In genomic region chr4:105306158-105306781, GRCh38 we compare ENCODE assay signal across 10 cellular contexts.
DNase-seq lines count a peak whose midpoint lies in the region; ATAC-seq and TF ChIP-seq lines count a peak whose summit lies in the region.
"Had no signal": no experiment of that assay in that cellular context is flagged by ENCODE, and none has a peak within 500 bp of the region (broad histone marks: within the 10 kb centered on the region; RNA-seq: fewer than 3 reads in every experiment).

No MANE protein-coding gene starts in this region.

- peak overlapping the region; percentile 18 for H3K4me3 Mint-ChIP-seq in activated T-helper 2 cell treated with anti-CD3 and anti-CD28 coated beads, Interferon-gamma antibody, Interleukin-2, Interleukin-4, amounts not matched to agents 10 μg/mL and 5 μg/mL and 100 μg/mL, durations not matched to agents 14 hours and 24 hours and 36 hours (ENCODE audit: low read depth)
- H3K4me3 Mint-ChIP-seq in HFFc6, result no peak overlapping the region
- H3K4me3 Mint-ChIP-seq: brain had no signal

- H3K9me3 ChIP-seq in uterus, result peaks cover 0 to 10% of the 10 kb centered on the region in 2 donors

- H3K27ac Mint-ChIP-seq in activated T-helper 2 cell treated with anti-CD3 and anti-CD28 coated beads, Interferon-gamma antibody, Interleukin-2, Interleukin-4, amounts not matched to agents 10 μg/mL and 5 μg/mL and 100 μg/mL, durations not matched to agents 14 hours and 24 hours and 36 hours, result peak overlapping the region; percentile 74
- H3K27ac Mint-ChIP-seq in HFFc6, result no peak overlapping the region
- H3K27ac Mint-ChIP-seq: brain had no signal

- intact Hi-C loops in activated T-helper 2 cell treated with anti-CD3 and anti-CD28 coated beads, Interferon-gamma antibody, Interleukin-2, Interleukin-4, amounts not matched to agents 10 μg/mL and 5 μg/mL and 100 μg/mL, durations not matched to agents 14 hours and 24 hours and 36 hours (cut with micrococcal nuclease), result loop anchor here (1.0 to 10.0 kb wide), 8 partner anchors 32 to 1009 kb away; partner anchors contain the start of genes AIMP1, TBCK and TET2
- intact Hi-C loops in uterus (cut with DNase I; ENCODE audit: low total_unique reads), result no loop called here

- no peaks in the 10 kb centered on the region for H3K27me3 Mint-ChIP-seq in activated T-helper 2 cell treated with anti-CD3 and anti-CD28 coated beads, Interferon-gamma antibody, Interleukin-2, Interleukin-4, amounts not matched to agents 10 μg/mL and 5 μg/mL and 100 μg/mL, durations not matched to agents 14 hours and 24 hours and 36 hours (ENCODE audit: low read depth)
- H3K27me3 Mint-ChIP-seq in HFFc6 (ENCODE audit: insufficient read depth), result no peaks in the 10 kb centered on the region
- H3K27me3 Mint-ChIP-seq: brain had no signal

- no peak for TF ChIP-seq POLR2A in uterus (IDR thresholded peaks at IDR 0.05)

- no peaks in the 10 kb centered on the region for H3K4me1 ChIP-seq in uterus

- H3K27ac ChIP-seq in uterus, result no peak overlapping the region
- H3K27ac ChIP-seq: skin epidermis had no signal

- peaks cover 11% of the 10 kb centered on the region for H3K36me3 Mint-ChIP-seq in activated T-helper 2 cell treated with anti-CD3 and anti-CD28 coated beads, Interferon-gamma antibody, Interleukin-2, Interleukin-4, amounts not matched to agents 10 μg/mL and 5 μg/mL and 100 μg/mL, durations not matched to agents 14 hours and 24 hours and 36 hours (ENCODE audit: low read depth)
- 0 out of 2 replicates have a peak, but pooled peaks cover 5% of the 10 kb centered on the region for H3K36me3 Mint-ChIP-seq in HFFc6 (ENCODE audit: low read depth)
- H3K36me3 Mint-ChIP-seq: brain had no signal

- H3K4me1 Mint-ChIP-seq in activated T-helper 2 cell treated with anti-CD3 and anti-CD28 coated beads, Interferon-gamma antibody, Interleukin-2, Interleukin-4, amounts not matched to agents 10 μg/mL and 5 μg/mL and 100 μg/mL, durations not matched to agents 14 hours and 24 hours and 36 hours (ENCODE audit: low read depth), result peaks cover 28% of the 10 kb centered on the region
- no peaks in the 10 kb centered on the region for H3K4me1 Mint-ChIP-seq in HFFc6 (ENCODE audit: low read depth)
- H3K4me1 Mint-ChIP-seq: brain had no signal

- H3K4me3 ChIP-seq in uterus, result no peak overlapping the region
- H3K4me3 ChIP-seq: skin epidermis had no signal

- H3K27me3 ChIP-seq in uterus, result no peaks in the 10 kb centered on the region

- peaks cover 47% of the 10 kb centered on the region for H3K9me3 Mint-ChIP-seq in activated T-helper 2 cell treated with anti-CD3 and anti-CD28 coated beads, Interferon-gamma antibody, Interleukin-2, Interleukin-4, amounts not matched to agents 10 μg/mL and 5 μg/mL and 100 μg/mL, durations not matched to agents 14 hours and 24 hours and 36 hours
- peaks cover 4% of the 10 kb centered on the region; the same call in 1 of the 2 replicates for H3K9me3 Mint-ChIP-seq in HFFc6

- ATAC-seq in GM19467 (IDR thresholded peaks at IDR 0.05; ENCODE audit: unreplicated experiment) (peak; percentile 94), HG03521 (IDR thresholded peaks at IDR 0.05; ENCODE audit: unreplicated experiment) (peak; percentile 84)

- H3K36me3 ChIP-seq in uterus, result no peaks in the 10 kb centered on the region

- peak; percentile 48 for DNase-seq in COLO829 (ENCODE audit: low spot score)
- DNase-seq in activated T-helper 2 cell treated with anti-CD3 and anti-CD28 coated beads, Interferon-gamma antibody, Interleukin-2, Interleukin-4, amounts not matched to agents 10 μg/mL and 5 μg/mL and 100 μg/mL, durations not matched to agents 14 hours and 24 hours and 36 hours (ENCODE audit: low spot score), result peak; percentile 47
- DNase-seq in stimulated activated CD4-positive, alpha-beta T cell treated with anti-CD3 and anti-CD28 coated beads, TNF-alpha, amount 100 ng/mL, for 24 hours (ENCODE audit: low read depth in 3 of 3), result peak; percentile 28 to 56 (median 53)
- no peak for DNase-seq in HFFc6
- DNase-seq in NCI-H748 treated with DMSO at 0.1 percent for 48 hours (lab: John Stamatoyannopoulos, UW), result no peak
- DNase-seq in uterus, result no peak

- TF ChIP-seq CTCF in HFFc6 (IDR thresholded peaks at IDR 0.05) (no peak), uterus (IDR thresholded peaks at IDR 0.05) (no peak)

Comparison
In these comparisons a context has a peak if more than half of its experiments do, and no peak if none do; other contexts are left out.
1. DNase-seq: peak in COLO829 (single experiment), activated T-helper 2 cell treated with anti-CD3 and anti-CD28 coated beads, Interferon-gamma antibody, Interleukin-2, Interleukin-4, amounts not matched to agents 10 μg/mL and 5 μg/mL and 100 μg/mL, durations not matched to agents 14 hours and 24 hours and 36 hours (single experiment) and stimulated activated CD4-positive, alpha-beta T cell treated with anti-CD3 and anti-CD28 coated beads, TNF-alpha, amount 100 ng/mL, for 24 hours (3 of 3); none in HFFc6 (single experiment), NCI-H748 treated with DMSO at 0.1 percent for 48 hours (single experiment) and uterus (0 of 2).